Comparison of ENCODE assay signal across 8 cellular contexts in genomic region chr6:135054575-135055498, GRCh38. TPM values are rescaled to one million over a fixed set of nuclear protein-coding genes. Genes with fewer than 3 reads are reported as not detected.
DNase-seq lines count a peak whose midpoint lies in the region; ATAC-seq and TF ChIP-seq lines count a peak whose summit lies in the region.

Gene HBS1L, minus strand, starts transcription at chr6:135054822. Its CDS starts 131 bp downstream, at chr6:135054691.

- H3K9me3 ChIP-seq in BLaER1 = no peaks in the 10 kb centered on the region

- H3K4me3 ChIP-seq in BLaER1 (peak within 1 kb of the TSS; percentile 86), coronary artery (peak within 1 kb of the TSS; percentile 74)

- H4K20me1 ChIP-seq in BLaER1 = peaks cover 37% of the 10 kb centered on the region

- peak within 1 kb of the TSS; percentile 90 for H3K4me3 Mint-ChIP-seq in activated CD4-positive, alpha-beta T cell treated with anti-CD3 and anti-CD28 coated beads, Interleukin-2, amount 10 ng/mL, durations not matched to agents 7 days and 5 days

- H3K27ac ChIP-seq in BLaER1 = peak within 1 kb of the TSS; percentile 92
- H3K27ac ChIP-seq in coronary artery = peak within 1 kb of the TSS; percentile 85 to 87
- H3K27ac ChIP-seq in layer of hippocampus (ENCODE audit: low read depth, low read length) = peak within 1 kb of the TSS; percentile 82

- peak within 1 kb of the TSS; percentile 96 for H3K9ac ChIP-seq in BLaER1

- ATAC-seq in GM19328 (IDR thresholded peaks at IDR 0.05; ENCODE audit: unreplicated experiment) = peak; percentile 98
- peak; percentile 96 for ATAC-seq in HG03520 (IDR thresholded peaks at IDR 0.05; ENCODE audit: unreplicated experiment)

- peaks cover 42% of the 10 kb centered on the region for H3K4me1 ChIP-seq in BLaER1

- POLR2A ChIA-PET in activated CD4-positive, alpha-beta T cell treated with anti-CD3 and anti-CD28 coated beads, Interleukin-2, amount 10 ng/mL, durations not matched to agents 7 days and 5 days (lab: Charles Lee) = interaction anchor here (0.7 to 1.4 kb wide), 4 partner anchors 10 to 126 kb away, joined by 3 to 4 read pairs (median 4); partner anchors contain the start of gene MYB

- H3K4me1 Mint-ChIP-seq in activated CD4-positive, alpha-beta T cell treated with anti-CD3 and anti-CD28 coated beads, Interleukin-2, amount 10 ng/mL, durations not matched to agents 7 days and 5 days = peaks cover 43% of the 10 kb centered on the region

- CTCF ChIA-PET in activated CD4-positive, alpha-beta T cell treated with anti-CD3 and anti-CD28 coated beads, Interleukin-2, amount 10 ng/mL, durations not matched to agents 7 days and 5 days (lab: Charles Lee) = interaction anchor here (0.6 to 3.5 kb wide), 18 partner anchors 9 to 181 kb away, joined by 3 to 20 read pairs (median 3); no protein-coding TSS in a partner anchor

- no peaks in the 10 kb centered on the region for H3K27me3 ChIP-seq in BLaER1
- H3K27me3 ChIP-seq in layer of hippocampus (ENCODE audit: control insufficient read depth, insufficient read depth, low read length) = no peaks in the 10 kb centered on the region

- peak within 1 kb of the TSS; percentile 90 for H3K4me2 ChIP-seq in BLaER1

- DNase-seq in NCI-H69 (lab: John Stamatoyannopoulos, UW) (peak; percentile 99), coronary artery (ENCODE audit: low spot score) (peak; percentile 96)
- DNase-seq in activated CD4-positive, alpha-beta T cell treated with anti-CD3 and anti-CD28 coated beads, Interleukin-2, amount 10 ng/mL, durations not matched to agents 7 days and 5 days = peak; percentile 97
- DNase-seq in stimulated activated CD4-positive, alpha-beta T cell treated with anti-CD3 and anti-CD28 coated beads, Interleukin-1b, Interleukin-23, amount 100 ng/mL, for 4 hours (ENCODE audit: low read depth in 2 of 2) = peak; percentile 93 to 95

- no peaks in the 10 kb centered on the region for H3K9me3 Mint-ChIP-seq in activated CD4-positive, alpha-beta T cell treated with anti-CD3 and anti-CD28 coated beads, Interleukin-2, amount 10 ng/mL, durations not matched to agents 7 days and 5 days

- no peak for TF ChIP-seq CTCF in coronary artery (IDR thresholded peaks at IDR 0.05)

- H3K27me3 Mint-ChIP-seq in activated CD4-positive, alpha-beta T cell treated with anti-CD3 and anti-CD28 coated beads, Interleukin-2, amount 10 ng/mL, durations not matched to agents 7 days and 5 days = no peaks in the 10 kb centered on the region

- peaks cover 14% of the 10 kb centered on the region for H3K36me3 Mint-ChIP-seq in activated CD4-positive, alpha-beta T cell treated with anti-CD3 and anti-CD28 coated beads, Interleukin-2, amount 10 ng/mL, durations not matched to agents 7 days and 5 days (ENCODE audit: low read depth)

- peak within 1 kb of the TSS; percentile 96 for H3K27ac Mint-ChIP-seq in activated CD4-positive, alpha-beta T cell treated with anti-CD3 and anti-CD28 coated beads, Interleukin-2, amount 10 ng/mL, durations not matched to agents 7 days and 5 days

- peaks cover 20% of the 10 kb centered on the region for H3K36me3 ChIP-seq in BLaER1

RNA-seq across cellular contexts. Expression of gene HBS1L, which starts in this region (rescaled TPM):
- total RNA-seq in activated CD4-positive, alpha-beta T cell treated with anti-CD3 and anti-CD28 coated beads, Interleukin-2, amount 10 ng/mL, durations not matched to agents 7 days and 5 days = 10 to 100 TPM; 71.5 to 74.7 TPM

Comparison
In these comparisons a context has a peak if more than half of its experiments do, and no peak if none do; other contexts are left out.
1. Peak in every context shown above with its lines: DNase-seq, ATAC-seq, H3K4me3 ChIP-seq and H3K27ac ChIP-seq.